ENCODE assay signal across 8 cellular contexts in the genomic region with DNA sequence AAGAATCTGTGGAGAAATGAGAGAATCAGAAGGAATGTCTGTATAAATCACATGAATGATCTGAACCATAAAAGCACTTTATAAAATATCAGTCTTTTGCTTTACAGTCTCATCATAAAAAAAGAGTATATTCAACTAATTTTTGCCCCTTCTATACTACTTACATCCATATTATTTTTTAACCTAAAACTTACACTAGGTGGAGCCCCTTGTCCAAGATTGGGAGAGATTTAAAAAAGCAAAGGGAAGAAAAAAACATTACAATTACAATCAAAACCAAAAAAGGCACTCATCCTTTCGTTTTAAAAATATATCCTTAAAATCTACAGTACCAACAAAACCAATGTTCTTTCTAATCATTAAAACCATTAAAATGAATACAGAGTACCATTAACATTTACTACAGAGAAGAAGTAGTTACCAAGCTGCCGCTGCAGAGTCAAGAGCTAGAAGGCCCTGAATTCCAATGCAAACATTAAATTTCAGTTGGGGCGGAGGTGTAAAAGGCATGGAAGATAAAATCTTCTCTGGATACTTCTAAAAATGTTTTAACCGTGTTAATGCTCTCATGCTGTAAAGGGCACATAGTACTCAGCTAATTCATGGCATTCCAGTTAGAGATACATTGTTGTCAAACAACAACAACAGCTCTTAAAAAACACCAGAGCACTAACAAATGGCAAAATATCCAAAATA. TPM values are rescaled to one million over a fixed set of nuclear protein-coding genes. Genes with fewer than 3 reads are reported as not detected.
DNase-seq lines count a peak whose midpoint lies in the region; ATAC-seq, FAIRE-seq and TF ChIP-seq lines count a peak whose summit lies in the region.

No MANE protein-coding gene starts in this region.

- TF ChIP-seq POLR2A in adrenal gland (IDR thresholded peaks at IDR 0.05) (no peak), GM12891 (IDR thresholded peaks at IDR 0.05; ENCODE audit: low read depth, low read length) (no peak)

- ATAC-seq in HG03439 (IDR thresholded peaks at IDR 0.05; ENCODE audit: unreplicated experiment) (no peak), HG03520 (IDR thresholded peaks at IDR 0.05; ENCODE audit: unreplicated experiment) (no peak)

- no peak overlapping the region for H3K9ac ChIP-seq in liver (ENCODE audit: low read depth in 1 of 2, low read length in 2 of 2)

- TF ChIP-seq CTCF in adrenal gland (IDR thresholded peaks at IDR 0.05) (peak; percentile 13 to 80 (median 52)), liver (IDR thresholded peaks at IDR 0.05; ENCODE audit: low read depth, low read length, missing input control) (no peak)

- H3K27me3 ChIP-seq in adrenal gland (no peaks in the 10 kb centered on the region), liver (ENCODE audit: control insufficient read depth in 4 of 4, insufficient read depth in 4 of 4, low read length in 3 of 4) (no peaks in the 10 kb centered on the region)

- H3K9me3 ChIP-seq in adrenal gland (replicated peaks in 1 of 3) (no peaks in the 10 kb centered on the region), liver (ENCODE audit: control insufficient read depth in 4 of 4, low read length in 3 of 4) (no peaks in the 10 kb centered on the region)

- TF ChIP-seq RAD21 in liver (IDR thresholded peaks at IDR 0.05): peak; percentile 68 to 76

- no peak overlapping the region for H3K27ac ChIP-seq in adrenal gland
- no peak overlapping the region for H3K27ac ChIP-seq in liver (ENCODE audit: low read depth in 1 of 2, low read length in 2 of 2)

- intact Hi-C loops in adrenal gland (cut with DNase I): no loop called here

- DNase-seq in COR-L47 (lab: John Stamatoyannopoulos, UW) (peak; percentile 8), LHCN-M2 (ENCODE audit: low read depth) (peak; percentile 0), adrenal gland (no peak), T-helper 1 cell (no peak), GM12891 (ENCODE audit: insufficient read length, low spot score) (no peak)

- no peak overlapping the region for H3K4me3 ChIP-seq in adrenal gland
- H3K4me3 ChIP-seq in liver (ENCODE audit: low read depth in 1 of 3, low read length in 3 of 3): no peak overlapping the region

- WGBS in adrenal gland, 4 donors: 44 to 55% (median 51%) methylated on average over 4 of the region's 4 CpGs
- 53% methylated on average over 4 of the region's 4 CpGs for WGBS in liver

- H3K4me1 ChIP-seq in adrenal gland (replicated peaks in 1 of 2): peaks cover 0 to 14% of the 10 kb centered on the region in 2 donors
- no peaks in the 10 kb centered on the region for H3K4me1 ChIP-seq in liver (ENCODE audit: control insufficient read depth in 4 of 4, insufficient read depth in 4 of 4, low read length in 3 of 4)

- no peak for FAIRE-seq in GM12891 (lab: Jason Lieb, UNC)

- H3K36me3 ChIP-seq in adrenal gland (replicated peaks in 1 of 2) (no peaks in the 10 kb centered on the region), liver (ENCODE audit: control insufficient read depth in 4 of 4, insufficient read depth in 3 of 4, low read depth in 1 of 4, low read length in 3 of 4) (no peaks in the 10 kb centered on the region)

TF ChIP-seq in liver, 16 proteins besides CTCF, POLR2A, EP300 and RAD21 (continues in another document):
- TF ChIP-seq, protein P1, sequence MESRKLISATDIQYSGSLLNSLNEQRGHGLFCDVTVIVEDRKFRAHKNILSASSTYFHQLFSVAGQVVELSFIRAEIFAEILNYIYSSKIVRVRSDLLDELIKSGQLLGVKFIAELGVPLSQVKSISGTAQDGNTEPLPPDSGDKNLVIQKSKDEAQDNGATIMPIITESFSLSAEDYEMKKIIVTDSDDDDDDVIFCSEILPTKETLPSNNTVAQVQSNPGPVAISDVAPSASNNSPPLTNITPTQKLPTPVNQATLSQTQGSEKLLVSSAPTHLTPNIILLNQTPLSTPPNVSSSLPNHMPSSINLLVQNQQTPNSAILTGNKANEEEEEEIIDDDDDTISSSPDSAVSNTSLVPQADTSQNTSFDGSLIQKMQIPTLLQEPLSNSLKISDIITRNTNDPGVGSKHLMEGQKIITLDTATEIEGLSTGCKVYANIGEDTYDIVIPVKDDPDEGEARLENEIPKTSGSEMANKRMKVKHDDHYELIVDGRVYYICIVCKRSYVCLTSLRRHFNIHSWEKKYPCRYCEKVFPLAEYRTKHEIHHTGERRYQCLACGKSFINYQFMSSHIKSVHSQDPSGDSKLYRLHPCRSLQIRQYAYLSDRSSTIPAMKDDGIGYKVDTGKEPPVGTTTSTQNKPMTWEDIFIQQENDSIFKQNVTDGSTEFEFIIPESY (IDR thresholded peaks at IDR 0.05): no peak
- TF ChIP-seq SP1 (IDR thresholded peaks at IDR 0.05) (no peak), FOXA2 (IDR thresholded peaks at IDR 0.05) (no peak), NR2F2 (IDR thresholded peaks at IDR 0.05) (no peak), HNF4A (conservative IDR thresholded peaks at IDR 0.05) (no peak), JUND (IDR thresholded peaks at IDR 0.05) (no peak)
- TF ChIP-seq, protein P2, sequence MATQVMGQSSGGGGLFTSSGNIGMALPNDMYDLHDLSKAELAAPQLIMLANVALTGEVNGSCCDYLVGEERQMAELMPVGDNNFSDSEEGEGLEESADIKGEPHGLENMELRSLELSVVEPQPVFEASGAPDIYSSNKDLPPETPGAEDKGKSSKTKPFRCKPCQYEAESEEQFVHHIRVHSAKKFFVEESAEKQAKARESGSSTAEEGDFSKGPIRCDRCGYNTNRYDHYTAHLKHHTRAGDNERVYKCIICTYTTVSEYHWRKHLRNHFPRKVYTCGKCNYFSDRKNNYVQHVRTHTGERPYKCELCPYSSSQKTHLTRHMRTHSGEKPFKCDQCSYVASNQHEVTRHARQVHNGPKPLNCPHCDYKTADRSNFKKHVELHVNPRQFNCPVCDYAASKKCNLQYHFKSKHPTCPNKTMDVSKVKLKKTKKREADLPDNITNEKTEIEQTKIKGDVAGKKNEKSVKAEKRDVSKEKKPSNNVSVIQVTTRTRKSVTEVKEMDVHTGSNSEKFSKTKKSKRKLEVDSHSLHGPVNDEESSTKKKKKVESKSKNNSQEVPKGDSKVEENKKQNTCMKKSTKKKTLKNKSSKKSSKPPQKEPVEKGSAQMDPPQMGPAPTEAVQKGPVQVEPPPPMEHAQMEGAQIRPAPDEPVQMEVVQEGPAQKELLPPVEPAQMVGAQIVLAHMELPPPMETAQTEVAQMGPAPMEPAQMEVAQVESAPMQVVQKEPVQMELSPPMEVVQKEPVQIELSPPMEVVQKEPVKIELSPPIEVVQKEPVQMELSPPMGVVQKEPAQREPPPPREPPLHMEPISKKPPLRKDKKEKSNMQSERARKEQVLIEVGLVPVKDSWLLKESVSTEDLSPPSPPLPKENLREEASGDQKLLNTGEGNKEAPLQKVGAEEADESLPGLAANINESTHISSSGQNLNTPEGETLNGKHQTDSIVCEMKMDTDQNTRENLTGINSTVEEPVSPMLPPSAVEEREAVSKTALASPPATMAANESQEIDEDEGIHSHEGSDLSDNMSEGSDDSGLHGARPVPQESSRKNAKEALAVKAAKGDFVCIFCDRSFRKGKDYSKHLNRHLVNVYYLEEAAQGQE (IDR thresholded peaks at IDR 0.05): no peak

TF ChIP-seq in GM12891, 5 proteins besides CTCF, POLR2A, EP300 and RAD21:
- no peak for TF ChIP-seq PAX5 (IDR thresholded peaks at IDR 0.05; ENCODE audit: insufficient read depth, low read length, severe bottlenecking)
- TF ChIP-seq SPI1 (IDR thresholded peaks at IDR 0.05; ENCODE audit: low read depth, low read length): no peak
- no peak for TF ChIP-seq POLR2AphosphoS5 (IDR thresholded peaks at IDR 0.05; ENCODE audit: low read depth, low read length)

RNA-seq across cellular contexts. Expression of a gene that starts 56.7 kb away (rescaled TPM):
- under 0.01 TPM in 1 of 2 replicates, not detected in the other for total RNA-seq in LHCN-M2 (2014; rRNA removed)
- not detected for polyA plus RNA-seq in LHCN-M2 (2012)
- total RNA-seq in adrenal gland: 100 to 1,000 TPM; 123 to 173 (median 140) TPM
- polyA plus RNA-seq in adrenal gland: 100 to 1,000 TPM in 1 of 3 donors, 10 to 100 TPM in 2; 36.5 to 236 (median 53.3) TPM
- total RNA-seq in liver: 10 to 100 TPM in 1 of 2 donors, 1 to 10 TPM in 1; 6.7 to 14.5 TPM
- 1 to 10 TPM; 1.4 to 3.6 TPM for polyA plus RNA-seq in liver
- not detected for polyA plus RNA-seq in GM12891 (2012; ENCODE audit: low read depth, missing spikeins)

Comparison
In these comparisons a context has a peak if more than half of its experiments do, and no peak if none do; other contexts are left out.
1. DNase-seq: peak in COR-L47 (single experiment) and LHCN-M2 (single experiment); none in adrenal gland (0 of 7), T-helper 1 cell (0 of 5) and GM12891 (single experiment).
2. RNA of a gene that starts 56.7 kb away (total RNA-seq): 123 to 173 TPM in adrenal gland; 6.7 to 14.5 TPM in liver and under 0.01 TPM in LHCN-M2; every median in the first group is over 4 times any median in the second.